In the genomic region with DNA sequence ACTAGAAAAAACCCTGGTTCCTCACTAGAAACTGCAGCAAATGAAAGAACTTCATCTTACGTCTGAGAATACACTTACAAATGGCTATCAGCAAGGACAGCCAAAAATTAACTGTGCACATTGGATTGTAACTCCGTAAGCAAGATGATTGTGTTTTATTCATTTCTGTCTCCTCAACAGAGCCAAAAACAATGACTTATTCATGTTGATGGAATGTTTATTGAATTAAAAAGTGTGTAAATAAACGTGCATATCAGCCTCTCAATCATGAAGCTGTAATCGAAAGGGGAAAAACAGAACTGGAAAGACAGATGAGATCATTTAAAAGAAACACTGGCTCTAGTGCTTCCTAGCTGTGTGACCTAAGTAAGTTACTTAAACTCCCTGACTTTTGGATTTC, we compare ENCODE assay signal across 21 cellular contexts.
DNase-seq lines count a peak whose midpoint lies in the region; ATAC-seq, FAIRE-seq and TF ChIP-seq lines count a peak whose summit lies in the region.
"Had no signal": no experiment of that assay in that cellular context is flagged by ENCODE, and none has a peak within 500 bp of the region (broad histone marks: within the 10 kb centered on the region; RNA-seq: fewer than 3 reads in every experiment).

No MANE protein-coding gene starts in this region.

- no peak overlapping the region for H4K8ac ChIP-seq in mesenchymal stem cell (ENCODE audit: low read length)

- TF ChIP-seq CTCF in K562 (IDR thresholded peaks at IDR 0.05 in 2 of 3, conservative IDR thresholded peaks at IDR 0.05 in 1 of 3; ENCODE audit: insufficient read depth in 2 of 3, low read depth in 1 of 3, low read length in 3 of 3) = no peak

- in situ Hi-C loops in K562 (cut with MboI) = no loop called here

- no peaks in the 10 kb centered on the region for H3K27me3 ChIP-seq in K562 (ENCODE audit: control insufficient read depth in 2 of 2, insufficient read depth in 2 of 2, low read length in 2 of 2)
- no peaks in the 10 kb centered on the region for H3K27me3 ChIP-seq in mesenchymal stem cell (ENCODE audit: control insufficient read depth in 1 of 2, insufficient read depth in 1 of 2, low read length in 2 of 2)
- H3K27me3 ChIP-seq: brain microvascular endothelial cell, left lung had no signal

- no peak overlapping the region for H4K91ac ChIP-seq in mesenchymal stem cell (ENCODE audit: low read length)

- H4K20me1 ChIP-seq in K562 (replicated peaks; ENCODE audit: control insufficient read depth, insufficient read depth, low read length) = no peaks in the 10 kb centered on the region

- no TSS peak for BruUV-seq in K562 (replicated peaks; lab: Mats Ljungman, UMichigan)

- no peak overlapping the region for H2BK120ac ChIP-seq in mesenchymal stem cell (ENCODE audit: low read depth, low read length)

- no peak overlapping the region for H3K4ac ChIP-seq in mesenchymal stem cell (ENCODE audit: low read depth in 1 of 2, low read length in 2 of 2)

- H2AFZ ChIP-seq in K562 (ENCODE audit: low read depth, low read length) (no peak overlapping the region; the same call in 1 of the 2 replicates), mesenchymal stem cell (ENCODE audit: low read depth, low read length) (no peak overlapping the region)

- H3K79me2 ChIP-seq in K562 (ENCODE audit: control insufficient read depth, insufficient read depth, low read length) = no peaks in the 10 kb centered on the region

- H3K23ac ChIP-seq in mesenchymal stem cell (ENCODE audit: low read length in 2 of 2) = no peak overlapping the region

- no peak overlapping the region for H3K4me3 Mint-ChIP-seq in stimulated activated naive CD8-positive, alpha-beta T cell treated with anti-CD3 and anti-CD28 coated beads, Interleukin-15, amount 100 ng/mL, for 72 hours
- H3K4me3 Mint-ChIP-seq: B cell had no signal

- H3K27ac ChIP-seq in K562 (ENCODE audit: extremely low read depth, low read depth, low read length) (no peak overlapping the region), mesenchymal stem cell (ENCODE audit: low read length, poor library complexity, severe bottlenecking) (no peak overlapping the region)
- H3K27ac ChIP-seq: brain microvascular endothelial cell, foreskin keratinocyte, left lung, prostate gland had no signal

- 2% methylated on average over 4 of the region's 4 CpGs for WGBS in K562 (ENCODE audit: insufficient coverage, low coverage, missing lambda C conversion rate)
- WGBS in mesenchymal stem cell = 77% methylated on average over 4 of the region's 4 CpGs

- TF ChIP-seq POLR2A in K562 (conservative IDR thresholded peaks at IDR 0.05) = no peak

- H3K14ac ChIP-seq in mesenchymal stem cell (ENCODE audit: low read length in 2 of 2) = no peak overlapping the region

- ATAC-seq in K562 (no peak), HG03439 (IDR thresholded peaks at IDR 0.05; ENCODE audit: unreplicated experiment) (no peak)
- no peak for ATAC-seq in stimulated activated naive CD8-positive, alpha-beta T cell treated with anti-CD3 and anti-CD28 coated beads, Interleukin-15, amount 100 ng/mL, for 72 hours
- ATAC-seq: foreskin keratinocyte, left lung had no signal

- H3K9me3 Mint-ChIP-seq in stimulated activated naive CD8-positive, alpha-beta T cell treated with anti-CD3 and anti-CD28 coated beads, Interleukin-15, amount 100 ng/mL, for 72 hours = no peaks in the 10 kb centered on the region

- DNase-seq in EH (ENCODE audit: low read depth) (peak; percentile 1), LHCN-M2 (ENCODE audit: low read depth) (peak; percentile 26), K562 (ENCODE audit: extremely low read depth in 1 of 4, low spot score in 3 of 4) (no peak), mesenchymal stem cell (no peak), Ammon's horn (ENCODE audit: low spot score) (no peak), NCI-H1694 (lab: John Stamatoyannopoulos, UW) (no peak)
- DNase-seq in stimulated activated naive CD8-positive, alpha-beta T cell treated with anti-CD3 and anti-CD28 coated beads, Interleukin-15, amount 100 ng/mL, for 72 hours = no peak
- DNase-seq: activated naive CD4-positive, alpha-beta T cell; brain microvascular endothelial cell; DMS 273 treated with DMSO at 0.1 percent for 48 hours; left lung; NK-92 treated with Interleukin-12 subunit alpha and Interleukin-12 subunit beta, amount 100 ng/mL, for 24 hours; SHP77; stimulated activated CD4-positive, alpha-beta T cell treated with anti-CD3 and anti-CD28 coated beads, Interleukin-12 subunit alpha, Interleukin-12 subunit beta, amount 100 ng/mL, for 4 hours; stimulated activated naive CD4-positive, alpha-beta T cell had no signal

- no peaks in the 10 kb centered on the region for H3K4me1 Mint-ChIP-seq in stimulated activated naive CD8-positive, alpha-beta T cell treated with anti-CD3 and anti-CD28 coated beads, Interleukin-15, amount 100 ng/mL, for 72 hours
- H3K4me1 Mint-ChIP-seq: B cell had no signal

- no peak overlapping the region for H2BK5ac ChIP-seq in mesenchymal stem cell (ENCODE audit: low read depth, low read length, poor library complexity, severe bottlenecking)

- peak; percentile 65 for FAIRE-seq in K562 (lab: Jason Lieb, UNC)
- FAIRE-seq: H1, urothelium cell line had no signal

- no peak overlapping the region for H2BK15ac ChIP-seq in mesenchymal stem cell (ENCODE audit: low read depth, poor library complexity, severe bottlenecking)

- POLR2A ChIA-PET in K562 (lab: Yijun Ruan, JAX) = interaction anchor here (1.2 kb wide), 1 partner anchor 16 kb away, joined by 3 read pairs; no protein-coding TSS in a partner anchor

- H3K9me3 ChIP-seq in K562 (replicated peaks; ENCODE audit: control insufficient read depth, insufficient read depth, low read depth, low read length) (no peaks in the 10 kb centered on the region), mesenchymal stem cell (ENCODE audit: control insufficient read depth, low read length) (no peaks in the 10 kb centered on the region)
- H3K9me3 ChIP-seq: left lung, prostate gland had no signal

- no peak overlapping the region for H3K18ac ChIP-seq in mesenchymal stem cell (ENCODE audit: low read depth in 1 of 2, low read length in 2 of 2)

- no peak overlapping the region for H3K9ac ChIP-seq in K562 (ENCODE audit: insufficient read depth in 1 of 2, low read depth in 2 of 2, low read length in 2 of 2)
- peak overlapping the region; percentile 77 for H3K9ac ChIP-seq in mesenchymal stem cell (ENCODE audit: low read length)

- H3K27me3 Mint-ChIP-seq in stimulated activated naive CD8-positive, alpha-beta T cell treated with anti-CD3 and anti-CD28 coated beads, Interleukin-15, amount 100 ng/mL, for 72 hours = no peaks in the 10 kb centered on the region
- H3K27me3 Mint-ChIP-seq: B cell had no signal

- TF ChIP-seq RAD21 in K562 (CRISPR knock-in tag; conservative IDR thresholded peaks at IDR 0.05 in 1 of 2, IDR thresholded peaks at IDR 0.05 in 1 of 2) = no peak

- H3K79me1 ChIP-seq in mesenchymal stem cell (replicated peaks; ENCODE audit: low read length, poor library complexity, severe bottlenecking) = no peaks in the 10 kb centered on the region

- no peak overlapping the region for H2AK5ac ChIP-seq in mesenchymal stem cell (ENCODE audit: low read length, severe bottlenecking)

- no peak overlapping the region for H3K4me2 ChIP-seq in K562 (ENCODE audit: insufficient read depth, low read length)
- H3K4me2 ChIP-seq in mesenchymal stem cell (ENCODE audit: low read length, poor library complexity, severe bottlenecking) = no peak overlapping the region

- H2BK12ac ChIP-seq in mesenchymal stem cell (ENCODE audit: low read length in 2 of 2) = no peak overlapping the region

- no peak for TF ChIP-seq EP300 in K562 (IDR thresholded peaks at IDR 0.05; ENCODE audit: low read length)

- H3K27ac Mint-ChIP-seq in stimulated activated naive CD8-positive, alpha-beta T cell treated with anti-CD3 and anti-CD28 coated beads, Interleukin-15, amount 100 ng/mL, for 72 hours = no peak overlapping the region
- H3K27ac Mint-ChIP-seq: B cell had no signal

- no peak overlapping the region for H3K4me3 ChIP-seq in K562
- H3K4me3 ChIP-seq in mesenchymal stem cell (ENCODE audit: insufficient read depth in 1 of 2, low read depth in 1 of 2, low read length in 2 of 2) = peak overlapping the region in 1 of 2 experiments; percentile 57
- H3K4me3 ChIP-seq: left lung, prostate gland had no signal

- H3K9me1 ChIP-seq in K562 (ENCODE audit: control insufficient read depth, insufficient read depth, low read length) = no peaks in the 10 kb centered on the region

- CTCF ChIA-PET in K562 (lab: Yijun Ruan, JAX; ENCODE audit: low intra/inter-chr PET ratio) = no interaction called here

- H3K4me1 ChIP-seq in K562 (replicated peaks in 1 of 2; ENCODE audit: control insufficient read depth in 2 of 2, insufficient read depth in 2 of 2, low read length in 2 of 2) (no peaks in the 10 kb centered on the region), mesenchymal stem cell (ENCODE audit: control insufficient read depth, insufficient read depth, low read depth, low read length) (peaks cover 4% of the 10 kb centered on the region)
- H3K4me1 ChIP-seq: foreskin keratinocyte, left lung, prostate gland had no signal

- H3K36me3 ChIP-seq in K562 (ENCODE audit: control insufficient read depth, insufficient read depth, low read length) (no peaks in the 10 kb centered on the region), mesenchymal stem cell (ENCODE audit: control insufficient read depth in 1 of 2, insufficient read depth in 2 of 2, low read depth in 1 of 2, low read length in 2 of 2) (no peaks in the 10 kb centered on the region)
- H3K36me3 ChIP-seq: brain microvascular endothelial cell, left lung, prostate gland had no signal

- intact Hi-C loops in K562 (cut with micrococcal nuclease) = no loop called here

TF ChIP-seq in K562, 482 proteins besides CTCF, POLR2A, EP300 and RAD21 (continues in another document):
- no peak for TF ChIP-seq ZNF583 (CRISPR knock-in tag; IDR thresholded peaks at IDR 0.05)
- TF ChIP-seq BRD4 (IDR thresholded peaks at IDR 0.05) = no peak

Comparison
In these comparisons a context has a peak if more than half of its experiments do, and no peak if none do; other contexts are left out.
1. DNase-seq: peak in EH (single experiment) and LHCN-M2 (single experiment); none in K562 (0 of 4), mesenchymal stem cell (single experiment), stimulated activated naive CD8-positive, alpha-beta T cell treated with anti-CD3 and anti-CD28 coated beads, Interleukin-15, amount 100 ng/mL, for 72 hours (0 of 2), Ammon's horn (single experiment) and NCI-H1694 (single experiment).